20 cellular contexts compared by ENCODE assay signal in genomic region chr15:56042031-56042430, GRCh38. TPM values are rescaled to one million over a fixed set of nuclear protein-coding genes. Genes with fewer than 3 reads are reported as not detected.
A peak's percentile ranks its signal among the peaks of the same experiment; 100 is the strongest.
DNase-seq lines count a peak whose midpoint lies in the region; ATAC-seq, FAIRE-seq and TF ChIP-seq lines count a peak whose summit lies in the region.
"Had no signal": no experiment of that assay in that cellular context is flagged by ENCODE, and none has a peak within 500 bp of the region (broad histone marks: within the 10 kb centered on the region; RNA-seq: fewer than 3 reads in every experiment).

No MANE protein-coding gene starts in this region.

- CTCF ChIA-PET in activated naive CD4-positive, alpha-beta T cell treated with anti-CD3 and anti-CD28 coated beads for 36 hours (lab: Charles Lee), result interaction anchor here (0.5 kb wide), 1 partner anchor 10 kb away, joined by 4 read pairs; no protein-coding TSS in a partner anchor
- CTCF ChIA-PET in K562 (lab: Yijun Ruan, JAX; ENCODE audit: low intra/inter-chr PET ratio), result no interaction called here

- in situ Hi-C loops in K562 (cut with MboI), result no loop called here

- H3K9me1 ChIP-seq in K562 (ENCODE audit: control insufficient read depth, insufficient read depth, low read length), result no peaks in the 10 kb centered on the region

- TF ChIP-seq POLR2A in K562 (conservative IDR thresholded peaks at IDR 0.05), result no peak

- 30% methylated on average over 1 of the region's 1 CpG for WGBS in K562 (ENCODE audit: insufficient coverage, low coverage, missing lambda C conversion rate)

- H3K27ac ChIP-seq in K562 (ENCODE audit: extremely low read depth, low read depth, low read length), result no peak overlapping the region
- no peak overlapping the region for H3K27ac ChIP-seq in kidney (ENCODE audit: low read depth in 2 of 2, low read length in 2 of 2)
- H3K27ac ChIP-seq in ascending aorta, result no peak overlapping the region
- H3K27ac ChIP-seq: colonic mucosa, gastroesophageal sphincter, left lung had no signal

- POLR2A ChIA-PET in K562 (lab: Yijun Ruan, JAX), result interaction anchor here (0.9 kb wide), 1 partner anchor 11 kb away, joined by 4 read pairs; no protein-coding TSS in a partner anchor
- POLR2A ChIA-PET in naive thymus-derived CD8-positive, alpha-beta T cell (lab: Charles Lee), result no interaction called here

- H3K9me3 Mint-ChIP-seq in activated naive CD4-positive, alpha-beta T cell treated with anti-CD3 and anti-CD28 coated beads for 36 hours, result peaks cover 16% of the 10 kb centered on the region
- peaks cover 0 to 9% (median 0%) of the 10 kb centered on the region in 9 donors for H3K9me3 Mint-ChIP-seq in naive thymus-derived CD8-positive, alpha-beta T cell

- TF ChIP-seq EP300 in K562 (IDR thresholded peaks at IDR 0.05; ENCODE audit: low read length), result no peak

- no peak overlapping the region for H3K4me3 ChIP-seq in K562
- no peak overlapping the region for H3K4me3 ChIP-seq in kidney (ENCODE audit: low read length in 2 of 2)
- H3K4me3 ChIP-seq in ascending aorta, result no peak overlapping the region
- H3K4me3 ChIP-seq: colonic mucosa, gastroesophageal sphincter, left lung had no signal

- no peaks in the 10 kb centered on the region for H3K27me3 Mint-ChIP-seq in activated naive CD4-positive, alpha-beta T cell treated with anti-CD3 and anti-CD28 coated beads for 36 hours (ENCODE audit: low read depth)
- no peaks in the 10 kb centered on the region for H3K27me3 Mint-ChIP-seq in naive thymus-derived CD8-positive, alpha-beta T cell

- no peak for TF ChIP-seq CTCF in K562 (IDR thresholded peaks at IDR 0.05 in 2 of 3, conservative IDR thresholded peaks at IDR 0.05 in 1 of 3; ENCODE audit: insufficient read depth in 2 of 3, low read depth in 1 of 3, low read length in 3 of 3)
- TF ChIP-seq CTCF in kidney (IDR thresholded peaks at IDR 0.05; ENCODE audit: borderline replicate concordance, extremely low read depth, insufficient read depth), result no peak
- TF ChIP-seq CTCF in ascending aorta (IDR thresholded peaks at IDR 0.05), result no peak

- BruUV-seq in K562 (replicated peaks; lab: Mats Ljungman, UMichigan), result no TSS peak

- peak overlapping the region; percentile 91 for H3K27ac Mint-ChIP-seq in activated naive CD4-positive, alpha-beta T cell treated with anti-CD3 and anti-CD28 coated beads for 36 hours
- H3K27ac Mint-ChIP-seq in naive thymus-derived CD8-positive, alpha-beta T cell, result peak overlapping the region; percentile 89 to 97 (median 92)

- peaks cover 64% of the 10 kb centered on the region for H3K4me1 Mint-ChIP-seq in activated naive CD4-positive, alpha-beta T cell treated with anti-CD3 and anti-CD28 coated beads for 36 hours (ENCODE audit: low read depth)
- peaks cover 16 to 46% (median 40%) of the 10 kb centered on the region in 4 donors for H3K4me1 Mint-ChIP-seq in naive thymus-derived CD8-positive, alpha-beta T cell

- ATAC-seq in K562, result no peak
- no peak for ATAC-seq in naive thymus-derived CD8-positive, alpha-beta T cell
- ATAC-seq: gastroesophageal sphincter, left lung, sciatic nerve had no signal

- FAIRE-seq in K562 (lab: Jason Lieb, UNC) (no peak), kidney (lab: Jason Lieb, UNC) (no peak)
- FAIRE-seq: endothelial cell of umbilical vein, H1, urothelium cell line had no signal

- H3K27me3 ChIP-seq in K562 (ENCODE audit: control insufficient read depth in 2 of 2, insufficient read depth in 2 of 2, low read length in 2 of 2) (no peaks in the 10 kb centered on the region), ascending aorta (no peaks in the 10 kb centered on the region)
- H3K27me3 ChIP-seq: colonic mucosa, gastroesophageal sphincter, left lung had no signal

- H3K4me1 ChIP-seq in K562 (replicated peaks in 1 of 2; ENCODE audit: control insufficient read depth in 2 of 2, insufficient read depth in 2 of 2, low read length in 2 of 2) (peaks cover 0 to 16% of the 10 kb centered on the region in 2 experiments; a peak in 3 of 5 replicates), kidney (ENCODE audit: control insufficient read depth in 1 of 2, insufficient read depth in 1 of 2, low read depth in 1 of 2, low read length in 2 of 2) (peaks cover 0 to 9% of the 10 kb centered on the region in 2 donors), ascending aorta (peaks cover 5% of the 10 kb centered on the region in 2 donors)
- H3K4me1 ChIP-seq: colonic mucosa had no signal

- H4K20me1 ChIP-seq in K562 (replicated peaks; ENCODE audit: control insufficient read depth, insufficient read depth, low read length), result no peaks in the 10 kb centered on the region

- no peak for DNase-seq in activated naive CD4-positive, alpha-beta T cell treated with anti-CD3 and anti-CD28 coated beads for 36 hours
- no peak for DNase-seq in activated naive CD4-positive, alpha-beta T cell treated with Interleukin-2 at 50 U/mL for 16 hours
- DNase-seq in HT-29 (ENCODE audit: low spot score) (peak; percentile 52), K562 (ENCODE audit: extremely low read depth in 1 of 4, low spot score in 3 of 4) (no peak), kidney (no peak), DMS79 (lab: John Stamatoyannopoulos, UW) (no peak), ascending aorta (ENCODE audit: low spot score in 2 of 2) (no peak)
- DNase-seq in naive thymus-derived CD8-positive, alpha-beta T cell, result no peak
- DNase-seq: activated CD4-positive, alpha-beta T cell treated with anti-CD3 and anti-CD28 coated beads, Interleukin-2, amount 50 U/mL, for 48 hours; activated effector memory CD4-positive, alpha-beta T cell treated with anti-CD3 and anti-CD28 coated beads, Interleukin-2, amount 50 U/mL, for 16 hours; colonic mucosa; left lung; NCI-H1930; nucleus accumbens; stimulated activated CD4-positive, alpha-beta T cell treated with anti-CD3 and anti-CD28 coated beads, Interleukin-1b, Interleukin-23, amount 100 ng/mL, for 48 hours had no signal

- no peak overlapping the region for H3K9ac ChIP-seq in K562 (ENCODE audit: insufficient read depth in 1 of 2, low read depth in 2 of 2, low read length in 2 of 2)
- H3K9ac ChIP-seq in kidney (ENCODE audit: low read length in 2 of 2), result no peak overlapping the region

- H3K36me3 ChIP-seq in K562 (ENCODE audit: control insufficient read depth, insufficient read depth, low read length) (no peaks in the 10 kb centered on the region), kidney (ENCODE audit: control insufficient read depth in 1 of 2, insufficient read depth in 2 of 2, low read length in 2 of 2) (no peaks in the 10 kb centered on the region), ascending aorta (no peaks in the 10 kb centered on the region)
- H3K36me3 ChIP-seq: colonic mucosa, gastroesophageal sphincter, left lung had no signal

- intact Hi-C loops in activated naive CD4-positive, alpha-beta T cell treated with anti-CD3 and anti-CD28 coated beads for 36 hours (cut with micrococcal nuclease), result loop anchor here (5.0 to 10.0 kb wide), 3 partner anchors 425 to 757 kb away; partner anchors contain the start of genes MNS1, RAB27A and ZNF280D
- intact Hi-C loops in K562 (cut with micrococcal nuclease) (no loop called here), kidney (cut with DNase I) (no loop called here), ascending aorta (cut with DNase I) (loop anchor here (5.0 kb wide), 1 partner anchor 140 kb away; no protein-coding TSS in a partner anchor)

- no peak overlapping the region for H3K4me2 ChIP-seq in K562 (ENCODE audit: insufficient read depth, low read length)

- no peaks in the 10 kb centered on the region for H3K79me2 ChIP-seq in K562 (ENCODE audit: control insufficient read depth, insufficient read depth, low read length)

- H3K9me3 ChIP-seq in K562 (replicated peaks; ENCODE audit: control insufficient read depth, insufficient read depth, low read depth, low read length), result no peaks in the 10 kb centered on the region
- peaks cover 0 to 6% of the 10 kb centered on the region in 2 donors for H3K9me3 ChIP-seq in kidney (ENCODE audit: control insufficient read depth in 1 of 2, low read length in 2 of 2)
- H3K9me3 ChIP-seq in ascending aorta, result no peaks in the 10 kb centered on the region
- H3K9me3 ChIP-seq: colonic mucosa, gastroesophageal sphincter, left lung had no signal

- H3K4me3 Mint-ChIP-seq in activated naive CD4-positive, alpha-beta T cell treated with anti-CD3 and anti-CD28 coated beads for 36 hours, result no peak overlapping the region
- peak overlapping the region in 6 of 10 donors; percentile 1 to 84 (median 65) for H3K4me3 Mint-ChIP-seq in naive thymus-derived CD8-positive, alpha-beta T cell

- H2AFZ ChIP-seq in K562 (ENCODE audit: low read depth, low read length), result no peak overlapping the region

- TF ChIP-seq RAD21 in K562 (CRISPR knock-in tag; conservative IDR thresholded peaks at IDR 0.05 in 1 of 2, IDR thresholded peaks at IDR 0.05 in 1 of 2), result no peak

- peaks cover 15% of the 10 kb centered on the region for H3K36me3 Mint-ChIP-seq in activated naive CD4-positive, alpha-beta T cell treated with anti-CD3 and anti-CD28 coated beads for 36 hours (ENCODE audit: low read depth)
- H3K36me3 Mint-ChIP-seq in naive thymus-derived CD8-positive, alpha-beta T cell, result peaks cover 0 to 6% (median 6%) of the 10 kb centered on the region in 3 donors

RNA-seq across cellular contexts. Expression of gene NEDD4, which starts 48.6 kb away (rescaled TPM):
- 10 to 100 TPM; 29.1 to 32.2 TPM for total RNA-seq in activated naive CD4-positive, alpha-beta T cell treated with anti-CD3 and anti-CD28 coated beads for 36 hours
- total RNA-seq in HT-29 (2014; rRNA removed; shearing (Covaris generic)), result 5.7 and 6.2 TPM in 2 replicates
- total RNA-seq in K562 (2011; cell fraction: chromatin; rRNA removed; ENCODE audit: low replicate concordance), result 13.0 and 37.1 TPM in 2 replicates
- total RNA-seq in K562 (2011; cell fraction: nucleolus; rRNA removed), result 5.2 and 10.1 TPM in 2 replicates
- 16.2 and 17.3 TPM in 2 replicates for total RNA-seq in K562 (2011; cell fraction: nucleoplasm; rRNA removed)
- total RNA-seq in K562 (2014; rRNA removed), result 13.0 and 15.2 TPM in 2 replicates
- 20.0 and 24.2 TPM in 2 replicates for total RNA-seq in K562 (2014; rRNA removed; fragmentation: Illumina TruSeq; extraction: Trizol)
- 20.8 and 22.6 TPM in 2 replicates for total RNA-seq in K562 (2015; rRNA removed; fragmentation: Illumina TruSeq; extraction: Trizol)
- 21.6 and 22.1 TPM in 2 replicates for total RNA-seq in K562 (2021)
- 12.5 and 17.3 TPM in 2 replicates for polyA plus RNA-seq in K562 (2011; rRNA removed)
- 4.1 and 5.5 TPM in 2 replicates for polyA plus RNA-seq in K562 (2011; cell fraction: cytosol; rRNA removed)
- 6.9 and 9.1 TPM in 2 replicates for polyA plus RNA-seq in K562 (2011; cell fraction: nucleus; rRNA removed)
- 12.3 and 28.7 TPM in 2 replicates for polyA plus RNA-seq in K562 (2012)
- 18.7 and 23.7 TPM in 2 replicates for polyA plus RNA-seq in K562 (2014; fragmentation: Illumina TruSeq; extraction: Trizol)
- polyA plus RNA-seq in K562 (2014; fragmentation: Nextera tagmentation; extraction: Ambion mirVana), result 10 to 100 TPM in 1 of 2 experiments, 1 to 10 TPM in 1; 7.2 to 12.2 TPM
- 12.4 and 12.9 TPM in 2 replicates for polyA plus RNA-seq in K562 (2014; rRNA removed)
- 26.9 and 27.0 TPM in 2 replicates for polyA minus RNA-seq in K562 (2011; rRNA and poly(A)+ RNA removed)
- polyA minus RNA-seq in K562 (2011; cell fraction: cytosol; rRNA and poly(A)+ RNA removed), result 6.6 and 8.8 TPM in 2 replicates
- 9.3 and 16.9 TPM in 2 replicates for polyA minus RNA-seq in K562 (2011; cell fraction: nucleus; rRNA and poly(A)+ RNA removed)
- total RNA-seq in naive thymus-derived CD8-positive, alpha-beta T cell, result 1 to 10 TPM; 3.2 to 4.1 TPM
- polyA plus RNA-seq in naive thymus-derived CD8-positive, alpha-beta T cell, result 1 to 10 TPM; 2.3 to 4.6 (median 3.7) TPM
- 22.3 TPM for total RNA-seq in kidney
- 3.3 TPM for polyA plus RNA-seq in kidney (ENCODE audit: insufficient read depth, low read depth, low replicate concordance)
- 6.1 TPM for total RNA-seq in ascending aorta

Comparison
In these comparisons a context has a peak if more than half of its experiments do, and no peak if none do; other contexts are left out.
1. intact Hi-C loops: an anchor here in activated naive CD4-positive, alpha-beta T cell treated with anti-CD3 and anti-CD28 coated beads for 36 hours (5.0 to 10.0 kb wide) and ascending aorta (5.0 kb wide); none called in K562 and kidney.